ENCODE assay signal across 7 cellular contexts in genomic region chr3:69161587-69162196, GRCh38. TPM values are rescaled to one million over a fixed set of nuclear protein-coding genes. Genes with fewer than 3 reads are reported as not detected.
DNase-seq lines count a peak whose midpoint lies in the region; ATAC-seq and TF ChIP-seq lines count a peak whose summit lies in the region.

No MANE protein-coding gene starts in this region.

- no peaks in the 10 kb centered on the region for H3K79me2 ChIP-seq in osteoblast (ENCODE audit: insufficient read depth, low read length)

- DNase-seq in EH (ENCODE audit: low read depth) (peak; percentile 63), NCI-H2171 treated with DMSO at 0.1 percent for 48 hours (lab: John Stamatoyannopoulos, UW) (peak; percentile 47), foreskin melanocyte (peak; percentile 43), osteoblast (ENCODE audit: insufficient read length, low spot score, missing footprints) (no peak)
- peak; percentile 20 for DNase-seq in activated CD8-positive, alpha-beta memory T cell treated with anti-CD3 and anti-CD28 coated beads, Interleukin-2, amount 50 U/mL, for 4 hours

- no peaks in the 10 kb centered on the region for H4K20me1 ChIP-seq in osteoblast (ENCODE audit: insufficient read depth, low read length)

- peak; percentile 48 for ATAC-seq in GM21423 (IDR thresholded peaks at IDR 0.05; ENCODE audit: unreplicated experiment)
- no peak for ATAC-seq in GM18511 (IDR thresholded peaks at IDR 0.05; ENCODE audit: unreplicated experiment)

- peaks cover 3% of the 10 kb centered on the region for H3K27me3 ChIP-seq in osteoblast (ENCODE audit: insufficient read depth, low read length)

- peak; percentile 94 for TF ChIP-seq CTCF in osteoblast (IDR thresholded peaks at IDR 0.05; ENCODE audit: extremely low read depth, low read depth, low read length)

- H3K27ac ChIP-seq in osteoblast (ENCODE audit: low read depth, low read length), result no peak overlapping the region

- no peak overlapping the region for H3K4me2 ChIP-seq in osteoblast (ENCODE audit: insufficient read depth, low read length)

- no peaks in the 10 kb centered on the region for H3K4me1 ChIP-seq in osteoblast (ENCODE audit: insufficient read depth, low read length)

- H3K36me3 ChIP-seq in osteoblast (ENCODE audit: insufficient read depth, low read length), result no peaks in the 10 kb centered on the region

- no peak overlapping the region for H2AFZ ChIP-seq in osteoblast (ENCODE audit: low read length)

- no peak overlapping the region for H3K4me3 ChIP-seq in osteoblast (ENCODE audit: insufficient read depth, low read length)

- no peaks in the 10 kb centered on the region for H3K9me3 ChIP-seq in osteoblast (ENCODE audit: low read depth, low read length)

RNA-seq across cellular contexts. Expression of gene LMOD3, which starts 39.3 kb away (rescaled TPM):
- not detected in 2 replicates for total RNA-seq in osteoblast
